1 cellular context compared by ENCODE assay signal in the genomic region with DNA sequence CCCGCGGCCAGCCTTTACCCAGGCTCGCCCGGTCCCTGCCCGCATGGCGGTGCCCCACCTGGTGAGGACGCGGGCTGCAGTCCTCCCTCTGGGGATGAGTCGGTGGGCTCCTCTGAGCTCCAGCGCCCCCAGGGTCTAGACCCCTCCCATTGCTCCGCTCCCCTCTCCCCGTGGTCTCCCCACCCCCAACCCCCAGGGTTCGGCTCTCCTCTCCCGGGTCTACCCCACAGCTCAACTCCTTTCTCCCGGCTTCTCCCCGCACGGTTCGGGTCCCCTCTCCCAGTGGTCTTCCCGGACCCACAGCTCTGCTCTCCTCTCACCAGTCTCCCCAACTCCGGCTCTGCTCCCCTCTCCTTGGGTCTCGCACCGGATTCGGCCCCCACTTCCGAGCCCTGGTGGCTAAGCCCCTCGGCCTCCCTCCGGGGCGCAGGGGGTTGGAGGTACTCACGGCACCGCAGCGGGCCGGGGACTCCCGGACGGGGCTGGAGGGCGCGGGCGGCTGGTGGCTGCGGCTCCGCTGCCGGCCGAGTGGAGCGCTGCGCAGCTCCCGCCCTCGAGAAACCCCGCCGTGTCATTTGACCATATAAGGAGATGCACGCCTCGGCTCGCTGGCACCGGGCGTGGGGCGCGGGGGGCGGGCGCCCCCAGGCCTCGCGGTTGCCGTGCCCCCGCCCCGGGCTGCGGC.
TF ChIP-seq lines count a peak whose summit lies in the region.

A gene with protein sequence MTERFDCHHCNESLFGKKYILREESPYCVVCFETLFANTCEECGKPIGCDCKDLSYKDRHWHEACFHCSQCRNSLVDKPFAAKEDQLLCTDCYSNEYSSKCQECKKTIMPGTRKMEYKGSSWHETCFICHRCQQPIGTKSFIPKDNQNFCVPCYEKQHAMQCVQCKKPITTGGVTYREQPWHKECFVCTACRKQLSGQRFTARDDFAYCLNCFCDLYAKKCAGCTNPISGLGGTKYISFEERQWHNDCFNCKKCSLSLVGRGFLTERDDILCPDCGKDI (minus strand): TSS at position 530 of the 685 bp plus-strand sequence. CDS start 12,535 bp downstream, outside the sequence.

TF ChIP-seq in HepG2, 621 proteins besides CTCF, POLR2A, EP300 and RAD21 (continued from another document and continues in another):
- TF ChIP-seq, protein P1, sequence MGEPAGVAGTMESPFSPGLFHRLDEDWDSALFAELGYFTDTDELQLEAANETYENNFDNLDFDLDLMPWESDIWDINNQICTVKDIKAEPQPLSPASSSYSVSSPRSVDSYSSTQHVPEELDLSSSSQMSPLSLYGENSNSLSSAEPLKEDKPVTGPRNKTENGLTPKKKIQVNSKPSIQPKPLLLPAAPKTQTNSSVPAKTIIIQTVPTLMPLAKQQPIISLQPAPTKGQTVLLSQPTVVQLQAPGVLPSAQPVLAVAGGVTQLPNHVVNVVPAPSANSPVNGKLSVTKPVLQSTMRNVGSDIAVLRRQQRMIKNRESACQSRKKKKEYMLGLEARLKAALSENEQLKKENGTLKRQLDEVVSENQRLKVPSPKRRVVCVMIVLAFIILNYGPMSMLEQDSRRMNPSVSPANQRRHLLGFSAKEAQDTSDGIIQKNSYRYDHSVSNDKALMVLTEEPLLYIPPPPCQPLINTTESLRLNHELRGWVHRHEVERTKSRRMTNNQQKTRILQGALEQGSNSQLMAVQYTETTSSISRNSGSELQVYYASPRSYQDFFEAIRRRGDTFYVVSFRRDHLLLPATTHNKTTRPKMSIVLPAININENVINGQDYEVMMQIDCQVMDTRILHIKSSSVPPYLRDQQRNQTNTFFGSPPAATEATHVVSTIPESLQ (CRISPR knock-in tag; conservative IDR thresholded peaks at IDR 0.05) = no peak
- TF ChIP-seq JARID2 (CRISPR knock-in tag; IDR thresholded peaks at IDR 0.05; ENCODE audit: insufficient replicate concordance) (no peak), ZFP62 (CRISPR knock-in tag; IDR thresholded peaks at IDR 0.05) (no peak), BRCA1 (CRISPR knock-in tag; IDR thresholded peaks at IDR 0.05) (no peak), ZNF30 (CRISPR knock-in tag; IDR thresholded peaks at IDR 0.05) (no peak), ZNF205 (CRISPR knock-in tag; IDR thresholded peaks at IDR 0.05) (no peak), ZNF615 (CRISPR knock-in tag; IDR thresholded peaks at IDR 0.05; ENCODE audit: borderline replicate concordance) (no peak), ZNF451 (CRISPR knock-in tag; IDR thresholded peaks at IDR 0.05) (0 out of 2 replicates have a peak, but pooled peaks have one; percentile 52), ZNF75D (CRISPR knock-in tag; IDR thresholded peaks at IDR 0.05; ENCODE audit: borderline replicate concordance) (0 out of 2 replicates have a peak, but pooled peaks have one; percentile 67), REPIN1 (CRISPR knock-in tag; IDR thresholded peaks at IDR 0.05; ENCODE audit: borderline replicate concordance, low read depth) (peak; percentile 22; the same call in 1 of the 2 replicates), SMARCC2 (IDR thresholded peaks at IDR 0.05) (no peak), FOXM1 (CRISPR knock-in tag; IDR thresholded peaks at IDR 0.05) (no peak), ZNF292 (CRISPR knock-in tag; IDR thresholded peaks at IDR 0.05; ENCODE audit: borderline replicate concordance, low read depth) (no peak), ZNF138 (CRISPR knock-in tag; IDR thresholded peaks at IDR 0.05; ENCODE audit: low read depth) (0 out of 2 replicates have a peak, but pooled peaks have one; percentile 29), SRF (IDR thresholded peaks at IDR 0.05; ENCODE audit: low read depth, low read length) (peak; percentile 99), FOXC1 (CRISPR knock-in tag; IDR thresholded peaks at IDR 0.05; ENCODE audit: borderline replicate concordance) (0 out of 2 replicates have a peak, but pooled peaks have one; percentile 30), ZNF136 (CRISPR knock-in tag; IDR thresholded peaks at IDR 0.05; ENCODE audit: low read depth) (no peak), ZNF772 (CRISPR knock-in tag; IDR thresholded peaks at IDR 0.05) (no peak), ATRX (CRISPR knock-in tag; IDR thresholded peaks at IDR 0.05; ENCODE audit: borderline replicate concordance) (no peak), YY1 (IDR thresholded peaks at IDR 0.05; ENCODE audit: insufficient read depth, insufficient replicate concordance, low read depth, low read length) (peak; percentile 38), HIVEP1 (CRISPR knock-in tag; IDR thresholded peaks at IDR 0.05) (peak; percentile 57; the same call in 1 of the 2 replicates), SALL1 (CRISPR knock-in tag; IDR thresholded peaks at IDR 0.05) (peak; percentile 58), MIER3 (CRISPR knock-in tag; IDR thresholded peaks at IDR 0.05; ENCODE audit: borderline replicate concordance) (no peak; the same call in 1 of the 2 replicates), HOXA7 (CRISPR knock-in tag; IDR thresholded peaks at IDR 0.05) (0 out of 2 replicates have a peak, but pooled peaks have one; percentile 1), BCL6 (CRISPR knock-in tag; IDR thresholded peaks at IDR 0.05) (no peak), MAZ (IDR thresholded peaks at IDR 0.05; ENCODE audit: borderline replicate concordance, low read depth, low read length) (0 out of 2 replicates have a peak, but pooled peaks have one; percentile 60), MAZ (CRISPR knock-in tag; IDR thresholded peaks at IDR 0.05; ENCODE audit: low read depth) (0 out of 2 replicates have a peak, but pooled peaks have one; percentile 35), ZNF235 (CRISPR knock-in tag; IDR thresholded peaks at IDR 0.05; ENCODE audit: borderline replicate concordance) (0 out of 2 replicates have a peak, but pooled peaks have one; percentile 37), JDP2 (CRISPR knock-in tag; IDR thresholded peaks at IDR 0.05; ENCODE audit: borderline replicate concordance) (no peak), ZNF230 (CRISPR knock-in tag; IDR thresholded peaks at IDR 0.05) (no peak)
- TF ChIP-seq, protein P2, sequence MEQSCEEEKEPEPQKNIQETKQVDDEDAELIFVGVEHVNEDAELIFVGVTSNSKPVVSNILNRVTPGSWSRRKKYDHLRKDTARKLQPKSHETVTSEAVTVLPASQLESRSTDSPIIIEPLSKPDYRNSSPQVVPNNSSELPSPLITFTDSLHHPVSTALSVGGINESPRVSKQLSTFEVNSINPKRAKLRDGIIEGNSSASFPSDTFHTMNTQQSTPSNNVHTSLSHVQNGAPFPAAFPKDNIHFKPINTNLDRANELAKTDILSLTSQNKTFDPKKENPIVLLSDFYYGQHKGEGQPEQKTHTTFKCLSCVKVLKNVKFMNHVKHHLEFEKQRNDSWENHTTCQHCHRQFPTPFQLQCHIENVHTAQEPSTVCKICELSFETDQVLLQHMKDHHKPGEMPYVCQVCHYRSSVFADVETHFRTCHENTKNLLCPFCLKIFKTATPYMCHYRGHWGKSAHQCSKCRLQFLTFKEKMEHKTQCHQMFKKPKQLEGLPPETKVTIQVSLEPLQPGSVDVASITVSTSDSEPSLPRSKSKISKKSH (CRISPR knock-in tag; IDR thresholded peaks at IDR 0.05; ENCODE audit: borderline replicate concordance) = peak; percentile 55; the same call in 1 of the 2 replicates
- TF ChIP-seq, protein P3, sequence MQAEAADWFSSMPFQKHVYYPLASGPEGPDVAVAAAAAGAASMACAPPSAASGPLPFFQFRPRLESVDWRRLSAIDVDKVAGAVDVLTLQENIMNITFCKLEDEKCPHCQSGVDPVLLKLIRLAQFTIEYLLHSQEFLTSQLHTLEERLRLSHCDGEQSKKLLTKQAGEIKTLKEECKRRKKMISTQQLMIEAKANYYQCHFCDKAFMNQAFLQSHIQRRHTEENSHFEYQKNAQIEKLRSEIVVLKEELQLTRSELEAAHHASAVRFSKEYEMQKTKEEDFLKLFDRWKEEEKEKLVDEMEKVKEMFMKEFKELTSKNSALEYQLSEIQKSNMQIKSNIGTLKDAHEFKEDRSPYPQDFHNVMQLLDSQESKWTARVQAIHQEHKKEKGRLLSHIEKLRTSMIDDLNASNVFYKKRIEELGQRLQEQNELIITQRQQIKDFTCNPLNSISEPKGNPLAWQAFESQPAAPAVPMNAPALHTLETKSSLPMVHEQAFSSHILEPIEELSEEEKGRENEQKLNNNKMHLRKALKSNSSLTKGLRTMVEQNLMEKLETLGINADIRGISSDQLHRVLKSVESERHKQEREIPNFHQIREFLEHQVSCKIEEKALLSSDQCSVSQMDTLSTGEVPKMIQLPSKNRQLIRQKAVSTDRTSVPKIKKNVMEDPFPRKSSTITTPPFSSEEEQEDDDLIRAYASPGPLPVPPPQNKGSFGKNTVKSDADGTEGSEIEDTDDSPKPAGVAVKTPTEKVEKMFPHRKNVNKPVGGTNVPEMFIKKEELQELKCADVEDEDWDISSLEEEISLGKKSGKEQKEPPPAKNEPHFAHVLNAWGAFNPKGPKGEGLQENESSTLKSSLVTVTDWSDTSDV (CRISPR knock-in tag; IDR thresholded peaks at IDR 0.05) = peak; percentile 54; the same call in 1 of the 2 replicates
- TF ChIP-seq, protein P4, sequence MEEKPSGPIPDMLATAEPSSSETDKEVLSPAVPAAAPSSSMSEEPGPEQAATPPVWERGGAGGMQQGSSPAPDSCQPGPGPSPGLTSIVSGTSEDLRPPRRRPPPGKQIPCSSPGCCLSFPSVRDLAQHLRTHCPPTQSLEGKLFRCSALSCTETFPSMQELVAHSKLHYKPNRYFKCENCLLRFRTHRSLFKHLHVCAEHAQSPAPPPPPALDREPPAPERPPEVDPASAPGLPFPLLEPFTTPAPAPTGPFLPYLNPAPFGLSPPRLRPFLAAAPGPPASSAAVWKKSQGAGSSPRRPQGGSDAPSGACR (CRISPR knock-in tag; IDR thresholded peaks at IDR 0.05) = no peak
- TF ChIP-seq, protein P5, sequence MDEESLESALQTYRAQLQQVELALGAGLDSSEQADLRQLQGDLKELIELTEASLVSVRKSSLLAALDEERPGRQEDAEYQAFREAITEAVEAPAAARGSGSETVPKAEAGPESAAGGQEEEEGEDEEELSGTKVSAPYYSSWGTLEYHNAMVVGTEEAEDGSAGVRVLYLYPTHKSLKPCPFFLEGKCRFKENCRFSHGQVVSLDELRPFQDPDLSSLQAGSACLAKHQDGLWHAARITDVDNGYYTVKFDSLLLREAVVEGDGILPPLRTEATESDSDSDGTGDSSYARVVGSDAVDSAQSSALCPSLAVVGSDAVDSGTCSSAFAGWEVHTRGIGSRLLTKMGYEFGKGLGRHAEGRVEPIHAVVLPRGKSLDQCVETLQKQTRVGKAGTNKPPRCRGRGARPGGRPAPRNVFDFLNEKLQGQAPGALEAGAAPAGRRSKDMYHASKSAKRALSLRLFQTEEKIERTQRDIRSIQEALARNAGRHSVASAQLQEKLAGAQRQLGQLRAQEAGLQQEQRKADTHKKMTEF (CRISPR knock-in tag; IDR thresholded peaks at IDR 0.05) = no peak
- TF ChIP-seq, protein P6, sequence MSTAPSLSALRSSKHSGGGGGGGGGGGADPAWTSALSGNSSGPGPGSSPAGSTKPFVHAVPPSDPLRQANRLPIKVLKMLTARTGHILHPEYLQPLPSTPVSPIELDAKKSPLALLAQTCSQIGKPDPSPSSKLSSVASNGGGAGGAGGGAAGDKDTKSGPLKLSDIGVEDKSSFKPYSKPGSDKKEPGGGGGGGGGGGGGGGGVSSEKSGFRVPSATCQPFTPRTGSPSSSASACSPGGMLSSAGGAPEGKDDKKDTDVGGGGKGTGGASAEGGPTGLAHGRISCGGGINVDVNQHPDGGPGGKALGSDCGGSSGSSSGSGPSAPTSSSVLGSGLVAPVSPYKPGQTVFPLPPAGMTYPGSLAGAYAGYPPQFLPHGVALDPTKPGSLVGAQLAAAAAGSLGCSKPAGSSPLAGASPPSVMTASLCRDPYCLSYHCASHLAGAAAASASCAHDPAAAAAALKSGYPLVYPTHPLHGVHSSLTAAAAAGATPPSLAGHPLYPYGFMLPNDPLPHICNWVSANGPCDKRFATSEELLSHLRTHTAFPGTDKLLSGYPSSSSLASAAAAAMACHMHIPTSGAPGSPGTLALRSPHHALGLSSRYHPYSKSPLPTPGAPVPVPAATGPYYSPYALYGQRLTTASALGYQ (CRISPR knock-in tag; IDR thresholded peaks at IDR 0.05) = no peak
- TF ChIP-seq, protein P7, sequence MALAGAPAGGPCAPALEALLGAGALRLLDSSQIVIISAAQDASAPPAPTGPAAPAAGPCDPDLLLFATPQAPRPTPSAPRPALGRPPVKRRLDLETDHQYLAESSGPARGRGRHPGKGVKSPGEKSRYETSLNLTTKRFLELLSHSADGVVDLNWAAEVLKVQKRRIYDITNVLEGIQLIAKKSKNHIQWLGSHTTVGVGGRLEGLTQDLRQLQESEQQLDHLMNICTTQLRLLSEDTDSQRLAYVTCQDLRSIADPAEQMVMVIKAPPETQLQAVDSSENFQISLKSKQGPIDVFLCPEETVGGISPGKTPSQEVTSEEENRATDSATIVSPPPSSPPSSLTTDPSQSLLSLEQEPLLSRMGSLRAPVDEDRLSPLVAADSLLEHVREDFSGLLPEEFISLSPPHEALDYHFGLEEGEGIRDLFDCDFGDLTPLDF (CRISPR knock-in tag; IDR thresholded peaks at IDR 0.05) = peak; percentile 40; the same call in 1 of the 2 replicates
- TF ChIP-seq, protein P8, sequence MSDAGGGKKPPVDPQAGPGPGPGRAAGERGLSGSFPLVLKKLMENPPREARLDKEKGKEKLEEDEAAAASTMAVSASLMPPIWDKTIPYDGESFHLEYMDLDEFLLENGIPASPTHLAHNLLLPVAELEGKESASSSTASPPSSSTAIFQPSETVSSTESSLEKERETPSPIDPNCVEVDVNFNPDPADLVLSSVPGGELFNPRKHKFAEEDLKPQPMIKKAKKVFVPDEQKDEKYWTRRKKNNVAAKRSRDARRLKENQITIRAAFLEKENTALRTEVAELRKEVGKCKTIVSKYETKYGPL (CRISPR knock-in tag; IDR thresholded peaks at IDR 0.05) = no peak
- TF ChIP-seq, protein P9, sequence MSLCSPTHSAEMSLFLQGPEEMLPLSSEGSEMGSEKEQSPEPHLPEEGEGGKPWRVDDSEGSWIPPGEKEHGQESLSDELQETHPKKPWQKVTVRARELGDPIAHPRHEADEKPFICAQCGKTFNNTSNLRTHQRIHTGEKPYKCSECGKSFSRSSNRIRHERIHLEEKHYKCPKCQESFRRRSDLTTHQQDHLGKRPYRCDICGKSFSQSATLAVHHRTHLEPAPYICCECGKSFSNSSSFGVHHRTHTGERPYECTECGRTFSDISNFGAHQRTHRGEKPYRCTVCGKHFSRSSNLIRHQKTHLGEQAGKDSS (CRISPR knock-in tag; IDR thresholded peaks at IDR 0.05; ENCODE audit: borderline replicate concordance, low read depth) = peak; percentile 73; the same call in 1 of the 2 replicates
- TF ChIP-seq, protein P10, sequence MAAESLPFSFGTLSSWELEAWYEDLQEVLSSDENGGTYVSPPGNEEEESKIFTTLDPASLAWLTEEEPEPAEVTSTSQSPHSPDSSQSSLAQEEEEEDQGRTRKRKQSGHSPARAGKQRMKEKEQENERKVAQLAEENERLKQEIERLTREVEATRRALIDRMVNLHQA (CRISPR knock-in tag; IDR thresholded peaks at IDR 0.05) = no peak
- TF ChIP-seq, protein P11, sequence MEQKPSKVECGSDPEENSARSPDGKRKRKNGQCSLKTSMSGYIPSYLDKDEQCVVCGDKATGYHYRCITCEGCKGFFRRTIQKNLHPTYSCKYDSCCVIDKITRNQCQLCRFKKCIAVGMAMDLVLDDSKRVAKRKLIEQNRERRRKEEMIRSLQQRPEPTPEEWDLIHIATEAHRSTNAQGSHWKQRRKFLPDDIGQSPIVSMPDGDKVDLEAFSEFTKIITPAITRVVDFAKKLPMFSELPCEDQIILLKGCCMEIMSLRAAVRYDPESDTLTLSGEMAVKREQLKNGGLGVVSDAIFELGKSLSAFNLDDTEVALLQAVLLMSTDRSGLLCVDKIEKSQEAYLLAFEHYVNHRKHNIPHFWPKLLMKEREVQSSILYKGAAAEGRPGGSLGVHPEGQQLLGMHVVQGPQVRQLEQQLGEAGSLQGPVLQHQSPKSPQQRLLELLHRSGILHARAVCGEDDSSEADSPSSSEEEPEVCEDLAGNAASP (CRISPR knock-in tag; IDR thresholded peaks at IDR 0.05; ENCODE audit: borderline replicate concordance) = no peak
